ENCODE assay signal across 2 cellular contexts in genomic region chr6:3573670-3574069, GRCh38.
A peak's percentile ranks its signal among the peaks of the same experiment; 100 is the strongest.
TF ChIP-seq lines count a peak whose summit lies in the region.

No MANE protein-coding gene starts in this region.

TF ChIP-seq in HEK293, 187 proteins besides CTCF, POLR2A, EP300 and RAD21 (continued from another document):
- TF ChIP-seq ZSCAN4 (tag by site-specific recombination; IDR thresholded peaks at IDR 0.05) (peak; percentile 62), ZFHX2 (tag by site-specific recombination; conservative IDR thresholded peaks at IDR 0.05) (peak; percentile 81), ZBTB8A (tag by site-specific recombination; IDR thresholded peaks at IDR 0.05) (no peak), ZNF488 (tag by site-specific recombination; IDR thresholded peaks at IDR 0.05) (no peak), ZBTB7A (tag by site-specific recombination; IDR thresholded peaks at IDR 0.05; ENCODE audit: low read depth) (no peak), EGR2 (tag by site-specific recombination; IDR thresholded peaks at IDR 0.05; ENCODE audit: low read depth) (peak; percentile 63), TCF7L2 (IDR thresholded peaks at IDR 0.05; ENCODE audit: borderline replicate concordance, low read depth, low read length) (no peak), ZFP69B (tag by site-specific recombination; IDR thresholded peaks at IDR 0.05) (no peak)

TF ChIP-seq in H1, 55 proteins besides CTCF, POLR2A, EP300 and RAD21 (continued from another document):
- TF ChIP-seq POU5F1 (IDR thresholded peaks at IDR 0.05; ENCODE audit: low read depth, low read length) = no peak
